In genomic region chr5:1325870-1326546, GRCh38 we compare ENCODE assay signal across 15 cellular contexts. TPM values are rescaled to one million over a fixed set of nuclear protein-coding genes. Genes with fewer than 3 reads are reported as not detected.
A peak's percentile ranks its signal among the peaks of the same experiment; 100 is the strongest.
DNase-seq lines count a peak whose midpoint lies in the region; ATAC-seq and TF ChIP-seq lines count a peak whose summit lies in the region.
"Had no signal": no experiment of that assay in that cellular context is flagged by ENCODE, and none has a peak within 500 bp of the region (broad histone marks: within the 10 kb centered on the region; RNA-seq: fewer than 3 reads in every experiment).

No MANE protein-coding gene starts in this region.

- intact Hi-C loops in MCF 10A (cut with micrococcal nuclease), result no loop called here
- intact Hi-C loops in mammary epithelial cell (cut with micrococcal nuclease), result loop anchor here (5.0 kb wide), 1 partner anchor 214 kb away; the partner anchor contains the start of gene SLC12A7

- H3K9me3 ChIP-seq in mammary epithelial cell (replicated peaks; ENCODE audit: insufficient read depth, low read length), result peaks cover 4% of the 10 kb centered on the region
- H3K9me3 ChIP-seq: esophagus squamous epithelium, prostate gland had no signal

- peaks cover 18% of the 10 kb centered on the region for H3K79me2 ChIP-seq in mammary epithelial cell (ENCODE audit: insufficient read depth, low read length)

- no peak for TF ChIP-seq CTCF in MCF 10A (IDR thresholded peaks at IDR 0.05; ENCODE audit: unreplicated experiment)
- no peak for TF ChIP-seq CTCF in mammary epithelial cell (conservative IDR thresholded peaks at IDR 0.05 in 1 of 2, IDR thresholded peaks at IDR 0.05 in 1 of 2; ENCODE audit: extremely low read depth in 1 of 2, insufficient read depth in 1 of 2, low read depth in 1 of 2, low read length in 2 of 2)
- no peak for TF ChIP-seq CTCF in RWPE1 (conservative IDR thresholded peaks at IDR 0.05; ENCODE audit: low read depth)
- TF ChIP-seq CTCF in type B pancreatic cell (conservative IDR thresholded peaks at IDR 0.05), result no peak
- TF ChIP-seq CTCF in GM13976 (IDR thresholded peaks at IDR 0.05; ENCODE audit: borderline replicate concordance, control extremely low read depth, extremely low read depth, insufficient read depth, missing control alignments), result no peak

- CTCF ChIA-PET in MCF 10A (lab: Yijun Ruan, JAX), result interaction anchor here (1.0 to 1.3 kb wide), 3 partner anchors 8 to 407 kb away, joined by 3 to 4 read pairs (median 3); no protein-coding TSS in a partner anchor
- CTCF ChIA-PET in mammary epithelial cell (lab: Charles Lee; ENCODE audit: low non-redundant PET), result no interaction called here
- CTCF ChIA-PET in RWPE1 (lab: Yijun Ruan, JAX), result no interaction called here

- 98% methylated on average over 13 of the region's 22 CpGs for WGBS in mammary epithelial cell (ENCODE audit: low coverage, missing lambda C conversion rate)

- H3K27me3 ChIP-seq in mammary epithelial cell (ENCODE audit: insufficient read depth, low read length), result no peaks in the 10 kb centered on the region
- H3K27me3 ChIP-seq: esophagus squamous epithelium had no signal

- H3K36me3 ChIP-seq in mammary epithelial cell (ENCODE audit: insufficient read depth, low read length), result peaks cover 15% of the 10 kb centered on the region

- peak overlapping the region; percentile 95 for H3K27ac Mint-ChIP-seq in MCF 10A (ENCODE audit: low read depth, unreplicated experiment)
- H3K27ac Mint-ChIP-seq in type B pancreatic cell, result peak overlapping the region; percentile 96
- H3K27ac Mint-ChIP-seq: CD4-positive, CD25-positive, alpha-beta regulatory T cell had no signal

- H2AFZ ChIP-seq in mammary epithelial cell (ENCODE audit: low read depth, low read length), result no peak overlapping the region

- H3K9me3 Mint-ChIP-seq in MCF 10A (ENCODE audit: unreplicated experiment) (peaks cover 17% of the 10 kb centered on the region), type B pancreatic cell (peaks cover 7% of the 10 kb centered on the region)
- H3K9me3 Mint-ChIP-seq: CD4-positive, CD25-positive, alpha-beta regulatory T cell had no signal

- dilution Hi-C loops in mammary epithelial cell (cut with HindIII; ENCODE audit: low sequenced_read_pairs), result no loop called here

- H3K27ac ChIP-seq in mammary epithelial cell (ENCODE audit: insufficient read depth, low read depth, low read length), result no peak overlapping the region
- H3K27ac ChIP-seq in RWPE1, result peak overlapping the region; percentile 88
- H3K27ac ChIP-seq: prostate gland had no signal

- H3K4me3 Mint-ChIP-seq in MCF 10A (ENCODE audit: unreplicated experiment) (peak overlapping the region; percentile 61), type B pancreatic cell (no peak overlapping the region)
- H3K4me3 Mint-ChIP-seq: CD4-positive, CD25-positive, alpha-beta regulatory T cell had no signal

- H3K9ac ChIP-seq in mammary epithelial cell (ENCODE audit: insufficient read depth, low read length), result no peak overlapping the region

- H3K4me3 ChIP-seq in mammary epithelial cell (replicated peaks in 1 of 3; ENCODE audit: insufficient read depth in 1 of 3, low read depth in 2 of 3, low read length in 3 of 3), result no peak overlapping the region
- H3K4me3 ChIP-seq: esophagus squamous epithelium, prostate gland had no signal

- H3K4me2 ChIP-seq in mammary epithelial cell (ENCODE audit: insufficient read depth, low read depth, low read length), result no peak overlapping the region

- H3K36me3 Mint-ChIP-seq in MCF 10A (ENCODE audit: insufficient read depth, unreplicated experiment) (peaks cover 49% of the 10 kb centered on the region), type B pancreatic cell (peaks cover 22% of the 10 kb centered on the region)

- no peaks in the 10 kb centered on the region for H4K20me1 ChIP-seq in mammary epithelial cell (ENCODE audit: insufficient read depth, low read length)

- POLR2A ChIA-PET in MCF 10A (lab: Yijun Ruan, JAX) (interaction anchor here (0.6 to 3.6 kb wide), 6 partner anchors 9 to 1302 kb away, joined by 3 to 18 read pairs (median 5); partner anchors contain the start of gene CLPTM1L), RWPE1 (lab: Yijun Ruan, JAX; ENCODE audit: low non-redundant PET) (interaction anchor here (0.7 kb wide), 1 partner anchor 11 kb away, joined by 3 read pairs; no protein-coding TSS in a partner anchor)

- H3K4me1 Mint-ChIP-seq in MCF 10A (ENCODE audit: insufficient read depth, unreplicated experiment) (peaks cover 45% of the 10 kb centered on the region), type B pancreatic cell (ENCODE audit: unreplicated experiment) (peaks cover 6% of the 10 kb centered on the region)

- in situ Hi-C loops in mammary epithelial cell (cut with MboI; ENCODE audit: low sequenced_read_pairs in 2 of 2) (no loop called here), GM13976 (cut with MboI; ENCODE audit: low sequenced_read_pairs, unreplicated experiment) (no loop called here)

- peaks cover 42% of the 10 kb centered on the region for H3K4me1 ChIP-seq in mammary epithelial cell (ENCODE audit: insufficient read depth, low read length)
- H3K4me1 ChIP-seq: prostate gland had no signal

- DNase-seq in MCF 10A (ENCODE audit: unreplicated experiment) (peak; percentile 47), mammary epithelial cell (no peak), RWPE1 (ENCODE audit: low spot score) (no peak), glomerular visceral epithelial cell (ENCODE audit: extremely low spot score) (peak; percentile 47), type B pancreatic cell (ENCODE audit: extremely low spot score, unreplicated experiment) (peak; percentile 50), activated gamma-delta T cell treated with Interleukin-2 at 50 U/mL for 16 hours (no peak), GM13976 (ENCODE audit: low spot score) (no peak)
- DNase-seq: activated CD4-positive, CD25-positive, alpha-beta regulatory T cell; anterior cingulate cortex; CD4-positive, CD25-positive, alpha-beta regulatory T cell; esophagus squamous epithelium; NCI-H2107 had no signal

- H3K27me3 Mint-ChIP-seq in MCF 10A (ENCODE audit: insufficient read depth, unreplicated experiment) (no peaks in the 10 kb centered on the region), type B pancreatic cell (no peaks in the 10 kb centered on the region)
- H3K27me3 Mint-ChIP-seq: CD4-positive, CD25-positive, alpha-beta regulatory T cell had no signal

- no peak for ATAC-seq in HG03342 (IDR thresholded peaks at IDR 0.05; ENCODE audit: unreplicated experiment)

- BruUV-seq in MCF 10A (replicated peaks; lab: Mats Ljungman, UMichigan) (no TSS peak), mammary epithelial cell (replicated peaks; lab: Mats Ljungman, UMichigan) (no TSS peak)

RNA-seq across cellular contexts. Expression of gene CLPTM1L, which starts 18.9 kb away (rescaled TPM):
- total RNA-seq in MCF 10A (2022) (116 and 128 TPM in 2 replicates), mammary epithelial cell (100 to 1,000 TPM; 111 to 154 TPM), type B pancreatic cell (ENCODE audit: low replicate concordance) (84.8 and 90.1 TPM in 2 replicates)
- 158 TPM for polyA plus RNA-seq in mammary epithelial cell
- 101 TPM for polyA minus RNA-seq in mammary epithelial cell

RNA-seq across cellular contexts. Expression of gene TERT, which starts 31.1 kb away (rescaled TPM):
- total RNA-seq in MCF 10A (2022) (0.16 TPM in 1 of 2 replicates, not detected in the other), mammary epithelial cell (not detected), type B pancreatic cell (ENCODE audit: low replicate concordance) (1.7 and 2.4 TPM in 2 replicates)
- not detected for polyA plus RNA-seq in mammary epithelial cell
- polyA minus RNA-seq in mammary epithelial cell, result not detected
- total RNA-seq: kidney epithelial cell had no signal
- polyA plus RNA-seq: CD4-positive, CD25-positive, alpha-beta regulatory T cell had no signal

Comparison
In these comparisons a context has a peak if more than half of its experiments do, and no peak if none do; other contexts are left out.
1. DNase-seq: peak in MCF 10A (single experiment), glomerular visceral epithelial cell (single experiment) and type B pancreatic cell (single experiment); none in mammary epithelial cell (single experiment), RWPE1 (single experiment), activated gamma-delta T cell treated with Interleukin-2 at 50 U/mL for 16 hours (single experiment) and GM13976 (single experiment).